Comparison of ENCODE assay signal across 14 cellular contexts in genomic region chr15:90819390-90819789, GRCh38. TPM values are rescaled to one million over a fixed set of nuclear protein-coding genes. Genes with fewer than 3 reads are reported as not detected.
DNase-seq lines count a peak whose midpoint lies in the region; ATAC-seq and TF ChIP-seq lines count a peak whose summit lies in the region.
"Had no signal": no experiment of that assay in that cellular context is flagged by ENCODE, and none has a peak within 500 bp of the region (broad histone marks: within the 10 kb centered on the region; RNA-seq: fewer than 3 reads in every experiment).

No MANE protein-coding gene starts in this region.

- no peak for TF ChIP-seq RAD21 in HCT116 (IDR thresholded peaks at IDR 0.05; ENCODE audit: low read depth)

- intact Hi-C loops in HCT116 (cut with micrococcal nuclease) (no loop called here), colonic mucosa (cut with DNase I) (no loop called here)

- no peak for TF ChIP-seq POLR2A in HCT116 (IDR thresholded peaks at IDR 0.05; ENCODE audit: borderline replicate concordance, extremely low read depth, insufficient read depth, insufficient read length)

- POLR2A ChIA-PET in HCT116 (lab: Charles Lee): no interaction called here

- no TSS peak for BruUV-seq in HCT116 (replicated peaks; lab: Mats Ljungman, UMichigan)

- DNase-seq in NCI-H2196 (lab: John Stamatoyannopoulos, UW; ENCODE audit: unreplicated experiment) (peak; percentile 5), NCI-H2196 treated with DMSO at 0.1 percent for 48 hours (lab: John Stamatoyannopoulos, UW; ENCODE audit: unreplicated experiment) (no peak), HCT116 (ENCODE audit: low read depth, low spot score) (no peak), colonic mucosa (peak; percentile 7), osteoblast (ENCODE audit: insufficient read length, low spot score, missing footprints) (peak; percentile 62), NCI-H2107 treated with DMSO at 0.1 percent for 48 hours (lab: John Stamatoyannopoulos, UW; ENCODE audit: unreplicated experiment) (no peak), D341Med (ENCODE audit: low spot score) (no peak)
- DNase-seq: 8988T, cerebellar nuclear complex, foreskin melanocyte, NCI-H446, testis had no signal

- CTCF ChIA-PET in HCT116 (lab: Charles Lee): no interaction called here

- H3K4me1 ChIP-seq in HCT116 (ENCODE audit: control insufficient read depth in 1 of 2, insufficient read depth in 2 of 2, low read length in 2 of 2) (peaks cover 0 to 3% of the 10 kb centered on the region in 2 experiments; a peak in 1 of 4 replicates), colonic mucosa (peaks cover 3% of the 10 kb centered on the region), osteoblast (ENCODE audit: insufficient read depth, low read length) (peaks cover 3% of the 10 kb centered on the region)

- H2AFZ ChIP-seq in HCT116 (ENCODE audit: low read depth, low read length, poor library complexity, severe bottlenecking) (no peak overlapping the region), osteoblast (ENCODE audit: low read length) (no peak overlapping the region)

- H3K9me3 ChIP-seq in HCT116 (ENCODE audit: control insufficient read depth in 1 of 2, insufficient read depth in 1 of 2, low read depth in 1 of 2, low read length in 2 of 2): no peaks in the 10 kb centered on the region
- H3K9me3 ChIP-seq in colonic mucosa: no peaks in the 10 kb centered on the region
- no peaks in the 10 kb centered on the region for H3K9me3 ChIP-seq in osteoblast (ENCODE audit: low read depth, low read length)
- H3K9me3 ChIP-seq: testis had no signal

- H3K27ac ChIP-seq in HCT116 (ENCODE audit: low read depth, low read length) (no peak overlapping the region), colonic mucosa (no peak overlapping the region), osteoblast (ENCODE audit: low read depth, low read length) (no peak overlapping the region)
- H3K27ac ChIP-seq: testis had no signal

- no peaks in the 10 kb centered on the region for H3K79me2 ChIP-seq in HCT116 (ENCODE audit: insufficient read depth, low read length)
- no peaks in the 10 kb centered on the region for H3K79me2 ChIP-seq in osteoblast (ENCODE audit: insufficient read depth, low read length)

- H3K27me3 ChIP-seq in HCT116 (ENCODE audit: insufficient read depth, low read length) (no peaks in the 10 kb centered on the region), colonic mucosa (no peaks in the 10 kb centered on the region), osteoblast (ENCODE audit: insufficient read depth, low read length) (no peaks in the 10 kb centered on the region)
- H3K27me3 ChIP-seq: testis had no signal

- H3K36me3 ChIP-seq in HCT116 (ENCODE audit: control insufficient read depth in 1 of 2, insufficient read depth in 2 of 2, low read length in 2 of 2) (no peaks in the 10 kb centered on the region), colonic mucosa (no peaks in the 10 kb centered on the region), osteoblast (ENCODE audit: insufficient read depth, low read length) (no peaks in the 10 kb centered on the region)

- RAD21 ChIA-PET in HCT116 (lab: Charles Lee; ENCODE audit: low non-redundant PET in 1 of 2, low total read pairs in 2 of 2, uncharacterized antibody in 2 of 2, unreplicated experiment in 2 of 2): no interaction called here

- TF ChIP-seq CTCF in HCT116 (IDR thresholded peaks at IDR 0.05 in 2 of 3, conservative IDR thresholded peaks at IDR 0.05 in 1 of 3; ENCODE audit: borderline replicate concordance in 1 of 3, insufficient read depth in 1 of 3, low read depth in 2 of 3, low read length in 2 of 3) (no peak), colonic mucosa (IDR thresholded peaks at IDR 0.05) (no peak), osteoblast (IDR thresholded peaks at IDR 0.05; ENCODE audit: extremely low read depth, low read depth, low read length) (no peak)

- H3K4me2 ChIP-seq in HCT116 (ENCODE audit: low read length): no peak overlapping the region
- H3K4me2 ChIP-seq in osteoblast (ENCODE audit: insufficient read depth, low read length): no peak overlapping the region

- ATAC-seq in HCT116 (0 out of 2 replicates have a peak, but pooled peaks have one; percentile 17), GM21367 (IDR thresholded peaks at IDR 0.05; ENCODE audit: unreplicated experiment) (no peak)

- H3K4me3 ChIP-seq in HCT116 (replicated peaks in 1 of 2; ENCODE audit: low read depth in 1 of 2, low read length in 2 of 2) (no peak overlapping the region), colonic mucosa (no peak overlapping the region), osteoblast (ENCODE audit: insufficient read depth, low read length) (no peak overlapping the region)
- H3K4me3 ChIP-seq: lung, testis had no signal

- H3K9ac ChIP-seq in HCT116 (ENCODE audit: low read length): no peak overlapping the region
- no peak overlapping the region for H3K9ac ChIP-seq in colonic mucosa (ENCODE audit: low read depth in 2 of 2, low read length in 2 of 2)

- H4K20me1 ChIP-seq in HCT116 (ENCODE audit: insufficient read depth) (no peaks in the 10 kb centered on the region), osteoblast (ENCODE audit: insufficient read depth, low read length) (no peaks in the 10 kb centered on the region)

- no peaks in the 10 kb centered on the region for H3K9me2 ChIP-seq in HCT116 (ENCODE audit: insufficient read depth)

TF ChIP-seq in HCT116, 20 proteins besides CTCF, POLR2A, EP300 and RAD21:
- TF ChIP-seq ZBTB33 (IDR thresholded peaks at IDR 0.05; ENCODE audit: extremely low read depth, insufficient replicate concordance, low read length) (no peak), REST (IDR thresholded peaks at IDR 0.05; ENCODE audit: low read depth) (no peak), EGR1 (IDR thresholded peaks at IDR 0.05; ENCODE audit: low read depth) (no peak), FOSL1 (IDR thresholded peaks at IDR 0.05; ENCODE audit: low read depth) (no peak), ZNF274 (IDR thresholded peaks at IDR 0.05; ENCODE audit: low read depth, low read length) (no peak), YY1 (IDR thresholded peaks at IDR 0.05; ENCODE audit: extremely low read depth, insufficient replicate concordance, low read depth, low read length) (no peak), ELF1 (IDR thresholded peaks at IDR 0.05; ENCODE audit: borderline replicate concordance, low read depth) (no peak), SIN3A (IDR thresholded peaks at IDR 0.05; ENCODE audit: low read depth) (no peak), TCF7L2 (IDR thresholded peaks at IDR 0.05; ENCODE audit: borderline replicate concordance, extremely low read depth, insufficient read depth, insufficient read length) (no peak), POLR2AphosphoS5 (IDR thresholded peaks at IDR 0.05; ENCODE audit: low read depth, low read length) (no peak), CBX3 (IDR thresholded peaks at IDR 0.05; ENCODE audit: low read depth) (no peak), SRF (IDR thresholded peaks at IDR 0.05; ENCODE audit: low read depth) (no peak)
- TF ChIP-seq, protein P1, sequence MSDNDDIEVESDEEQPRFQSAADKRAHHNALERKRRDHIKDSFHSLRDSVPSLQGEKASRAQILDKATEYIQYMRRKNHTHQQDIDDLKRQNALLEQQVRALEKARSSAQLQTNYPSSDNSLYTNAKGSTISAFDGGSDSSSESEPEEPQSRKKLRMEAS (IDR thresholded peaks at IDR 0.05): no peak
- TF ChIP-seq, protein P2, sequence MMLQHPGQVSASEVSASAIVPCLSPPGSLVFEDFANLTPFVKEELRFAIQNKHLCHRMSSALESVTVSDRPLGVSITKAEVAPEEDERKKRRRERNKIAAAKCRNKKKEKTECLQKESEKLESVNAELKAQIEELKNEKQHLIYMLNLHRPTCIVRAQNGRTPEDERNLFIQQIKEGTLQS (IDR thresholded peaks at IDR 0.05): no peak
TF ChIP-seq in HCT116: peak in this region for 0.

RNA-seq across cellular contexts. Expression of gene FURIN, which starts 49.0 kb away (rescaled TPM):
- total RNA-seq in HCT116 (2021; ENCODE audit: unreplicated experiment) (42.0 TPM), colonic mucosa (10 to 100 TPM; 72.3 to 82.5 TPM), osteoblast (39.1 and 42.7 TPM in 2 replicates)
- polyA plus RNA-seq in HCT116 (2012): 44.6 and 49.9 TPM in 2 replicates

Comparison
In these comparisons a context has a peak if more than half of its experiments do, and no peak if none do; other contexts are left out.
1. DNase-seq: peak in NCI-H2196 (single experiment), colonic mucosa (single experiment) and osteoblast (single experiment); none in NCI-H2196 treated with DMSO at 0.1 percent for 48 hours (single experiment), HCT116 (single experiment), NCI-H2107 treated with DMSO at 0.1 percent for 48 hours (single experiment) and D341Med (single experiment).